In genomic region chr17:1484060-1484535, GRCh38 we compare ENCODE assay signal across 9 cellular contexts. TPM values are rescaled to one million over a fixed set of nuclear protein-coding genes. Genes with fewer than 3 reads are reported as not detected.
A peak's percentile ranks its signal among the peaks of the same experiment; 100 is the strongest.
DNase-seq lines count a peak whose midpoint lies in the region; ATAC-seq and TF ChIP-seq lines count a peak whose summit lies in the region.
"Had no signal": no experiment of that assay in that cellular context is flagged by ENCODE, and none has a peak within 500 bp of the region (broad histone marks: within the 10 kb centered on the region; RNA-seq: fewer than 3 reads in every experiment).

No MANE protein-coding gene starts in this region.

- CTCF ChIA-PET in activated CD8-positive, alpha-beta T cell treated with anti-CD3 and anti-CD28 coated beads, Interleukin-2, amount 10 ng/mL, durations not matched to agents 7 days and 5 days (lab: Charles Lee): interaction anchor here (1.3 kb wide), 1 partner anchor 119 kb away, joined by 4 read pairs; no protein-coding TSS in a partner anchor
- CTCF ChIA-PET in activated CD8-positive, alpha-beta T cell treated with anti-CD3 and anti-CD28 coated beads for 36 hours (lab: Charles Lee): interaction anchor here (1.3 kb wide), 3 partner anchors 33 to 146 kb away, joined by 3 to 6 read pairs (median 4); partner anchors contain the start of gene INPP5K

- H3K36me3 ChIP-seq in lower lobe of right lung: peaks cover 49% of the 10 kb centered on the region
- H3K36me3 ChIP-seq in subcutaneous abdominal adipose tissue (ENCODE audit: control insufficient read depth in 5 of 5, insufficient read depth in 5 of 5, low read length in 5 of 5): peaks cover 0 to 43% (median 35%) of the 10 kb centered on the region in 5 donors

- no peak for DNase-seq in activated CD8-positive, alpha-beta T cell treated with anti-CD3 and anti-CD28 coated beads, Interleukin-2, amount 10 ng/mL, durations not matched to agents 7 days and 5 days
- DNase-seq in activated CD8-positive, alpha-beta T cell treated with anti-CD3 and anti-CD28 coated beads for 36 hours: no peak
- no peak for DNase-seq in activated T-helper 1 cell treated with anti-CD3 and anti-CD28 coated beads, Interleukin-12 subunit alpha, Interleukin-12 subunit beta, Interleukin-2, Interleukin-4 antibody, amounts not matched to agents 30 ng/mL and 10 ng/mL and 1 ng/mL, durations not matched to agents 14 hours and 24 hours and 36 hours (ENCODE audit: low spot score)
- DNase-seq in lower lobe of right lung (no peak), pons (ENCODE audit: low spot score) (no peak), SKM-1 (lab: John Stamatoyannopoulos, UW; ENCODE audit: unreplicated experiment) (no peak)
- DNase-seq: activated T-cell treated with anti-CD3 and anti-CD28 coated beads for 4 hours had no signal

- H3K27ac ChIP-seq in lower lobe of right lung: peak overlapping the region; percentile 95
- peak overlapping the region; percentile 93 for H3K27ac ChIP-seq in subcutaneous abdominal adipose tissue (ENCODE audit: low read depth, low read length)

- no peak overlapping the region for H3K27ac Mint-ChIP-seq in activated CD8-positive, alpha-beta T cell treated with anti-CD3 and anti-CD28 coated beads, Interleukin-2, amount 10 ng/mL, durations not matched to agents 7 days and 5 days
- no peak overlapping the region for H3K27ac Mint-ChIP-seq in activated CD8-positive, alpha-beta T cell treated with anti-CD3 and anti-CD28 coated beads for 36 hours
- H3K27ac Mint-ChIP-seq in activated T-helper 1 cell treated with anti-CD3 and anti-CD28 coated beads, Interleukin-12 subunit alpha, Interleukin-12 subunit beta, Interleukin-2, Interleukin-4 antibody, amounts not matched to agents 30 ng/mL and 10 ng/mL and 1 ng/mL, durations not matched to agents 14 hours and 24 hours and 36 hours: no peak overlapping the region

- no peak for TF ChIP-seq CTCF in activated CD8-positive, alpha-beta T cell treated with anti-CD3 and anti-CD28 coated beads for 36 hours (IDR thresholded peaks at IDR 0.05)
- no peak for TF ChIP-seq CTCF in lower lobe of right lung (IDR thresholded peaks at IDR 0.05)

- peak overlapping the region in 1 of 5 donors; percentile 59 for H3K9ac ChIP-seq in subcutaneous abdominal adipose tissue (ENCODE audit: low read length in 5 of 5)

- H3K4me1 ChIP-seq in lower lobe of right lung: peaks cover 39% of the 10 kb centered on the region
- peaks cover 5 to 68% (median 46%) of the 10 kb centered on the region in 5 donors for H3K4me1 ChIP-seq in subcutaneous abdominal adipose tissue (ENCODE audit: control insufficient read depth in 5 of 5, insufficient read depth in 5 of 5, low read length in 5 of 5)

- intact Hi-C loops in activated CD8-positive, alpha-beta T cell treated with anti-CD3 and anti-CD28 coated beads for 36 hours (cut with micrococcal nuclease): no loop called here
- intact Hi-C loops in activated T-helper 1 cell treated with anti-CD3 and anti-CD28 coated beads, Interleukin-12 subunit alpha, Interleukin-12 subunit beta, Interleukin-2, Interleukin-4 antibody, amounts not matched to agents 30 ng/mL and 10 ng/mL and 1 ng/mL, durations not matched to agents 14 hours and 24 hours and 36 hours (cut with micrococcal nuclease): no loop called here
- intact Hi-C loops in lower lobe of right lung (cut with DNase I): no loop called here

- no peaks in the 10 kb centered on the region for H3K9me3 ChIP-seq in lower lobe of right lung
- H3K9me3 ChIP-seq in subcutaneous abdominal adipose tissue (ENCODE audit: control insufficient read depth in 5 of 5, low read length in 5 of 5): no peaks in the 10 kb centered on the region

- H3K4me1 Mint-ChIP-seq in activated CD8-positive, alpha-beta T cell treated with anti-CD3 and anti-CD28 coated beads, Interleukin-2, amount 10 ng/mL, durations not matched to agents 7 days and 5 days (ENCODE audit: low read depth): peaks cover 24% of the 10 kb centered on the region
- peaks cover 16% of the 10 kb centered on the region for H3K4me1 Mint-ChIP-seq in activated CD8-positive, alpha-beta T cell treated with anti-CD3 and anti-CD28 coated beads for 36 hours (ENCODE audit: low read depth)
- H3K4me1 Mint-ChIP-seq in activated T-helper 1 cell treated with anti-CD3 and anti-CD28 coated beads, Interleukin-12 subunit alpha, Interleukin-12 subunit beta, Interleukin-2, Interleukin-4 antibody, amounts not matched to agents 30 ng/mL and 10 ng/mL and 1 ng/mL, durations not matched to agents 14 hours and 24 hours and 36 hours (ENCODE audit: low read depth): peaks cover 8% of the 10 kb centered on the region

- H3K36me3 Mint-ChIP-seq in activated CD8-positive, alpha-beta T cell treated with anti-CD3 and anti-CD28 coated beads, Interleukin-2, amount 10 ng/mL, durations not matched to agents 7 days and 5 days (ENCODE audit: low read depth): peaks cover 5% of the 10 kb centered on the region
- no peaks in the 10 kb centered on the region for H3K36me3 Mint-ChIP-seq in activated CD8-positive, alpha-beta T cell treated with anti-CD3 and anti-CD28 coated beads for 36 hours (ENCODE audit: low read depth)
- peaks cover 17% of the 10 kb centered on the region for H3K36me3 Mint-ChIP-seq in activated T-helper 1 cell treated with anti-CD3 and anti-CD28 coated beads, Interleukin-12 subunit alpha, Interleukin-12 subunit beta, Interleukin-2, Interleukin-4 antibody, amounts not matched to agents 30 ng/mL and 10 ng/mL and 1 ng/mL, durations not matched to agents 14 hours and 24 hours and 36 hours (ENCODE audit: low read depth)

- POLR2A ChIA-PET in activated CD8-positive, alpha-beta T cell treated with anti-CD3 and anti-CD28 coated beads, Interleukin-2, amount 10 ng/mL, durations not matched to agents 7 days and 5 days (lab: Charles Lee): no interaction called here
- POLR2A ChIA-PET in activated CD8-positive, alpha-beta T cell treated with anti-CD3 and anti-CD28 coated beads for 36 hours (lab: Charles Lee): no interaction called here

- no peaks in the 10 kb centered on the region for H3K9me3 Mint-ChIP-seq in activated CD8-positive, alpha-beta T cell treated with anti-CD3 and anti-CD28 coated beads, Interleukin-2, amount 10 ng/mL, durations not matched to agents 7 days and 5 days (ENCODE audit: insufficient read depth)
- H3K9me3 Mint-ChIP-seq in activated CD8-positive, alpha-beta T cell treated with anti-CD3 and anti-CD28 coated beads for 36 hours: no peaks in the 10 kb centered on the region
- H3K9me3 Mint-ChIP-seq in activated T-helper 1 cell treated with anti-CD3 and anti-CD28 coated beads, Interleukin-12 subunit alpha, Interleukin-12 subunit beta, Interleukin-2, Interleukin-4 antibody, amounts not matched to agents 30 ng/mL and 10 ng/mL and 1 ng/mL, durations not matched to agents 14 hours and 24 hours and 36 hours: no peaks in the 10 kb centered on the region

- H3K27me3 ChIP-seq in lower lobe of right lung (ENCODE audit: low read depth) (no peaks in the 10 kb centered on the region), subcutaneous abdominal adipose tissue (ENCODE audit: control insufficient read depth in 5 of 5, insufficient read depth in 4 of 5, low read length in 5 of 5) (no peaks in the 10 kb centered on the region)

- ATAC-seq in activated CD8-positive, alpha-beta T cell treated with anti-CD3 and anti-CD28 coated beads, Interleukin-2, amount 10 ng/mL, durations not matched to agents 7 days and 5 days: no peak
- no peak for ATAC-seq in activated CD8-positive, alpha-beta T cell treated with anti-CD3 and anti-CD28 coated beads for 36 hours
- ATAC-seq in lower lobe of right lung (no peak), HG02763 (IDR thresholded peaks at IDR 0.05; ENCODE audit: unreplicated experiment) (no peak)

- H3K27me3 Mint-ChIP-seq in activated CD8-positive, alpha-beta T cell treated with anti-CD3 and anti-CD28 coated beads, Interleukin-2, amount 10 ng/mL, durations not matched to agents 7 days and 5 days (ENCODE audit: low read depth): no peaks in the 10 kb centered on the region
- no peaks in the 10 kb centered on the region for H3K27me3 Mint-ChIP-seq in activated CD8-positive, alpha-beta T cell treated with anti-CD3 and anti-CD28 coated beads for 36 hours
- no peaks in the 10 kb centered on the region for H3K27me3 Mint-ChIP-seq in activated T-helper 1 cell treated with anti-CD3 and anti-CD28 coated beads, Interleukin-12 subunit alpha, Interleukin-12 subunit beta, Interleukin-2, Interleukin-4 antibody, amounts not matched to agents 30 ng/mL and 10 ng/mL and 1 ng/mL, durations not matched to agents 14 hours and 24 hours and 36 hours (ENCODE audit: insufficient read depth)

- H3K4me3 Mint-ChIP-seq in activated CD8-positive, alpha-beta T cell treated with anti-CD3 and anti-CD28 coated beads, Interleukin-2, amount 10 ng/mL, durations not matched to agents 7 days and 5 days: peak overlapping the region; percentile 57
- H3K4me3 Mint-ChIP-seq in activated CD8-positive, alpha-beta T cell treated with anti-CD3 and anti-CD28 coated beads for 36 hours: no peak overlapping the region
- H3K4me3 Mint-ChIP-seq in activated T-helper 1 cell treated with anti-CD3 and anti-CD28 coated beads, Interleukin-12 subunit alpha, Interleukin-12 subunit beta, Interleukin-2, Interleukin-4 antibody, amounts not matched to agents 30 ng/mL and 10 ng/mL and 1 ng/mL, durations not matched to agents 14 hours and 24 hours and 36 hours: peak overlapping the region; percentile 34

- H3K4me3 ChIP-seq in lower lobe of right lung (peak overlapping the region; percentile 61), subcutaneous abdominal adipose tissue (ENCODE audit: low read depth in 1 of 5, low read length in 5 of 5) (peak overlapping the region in 1 of 5 donors; percentile 28)

RNA-seq across cellular contexts. Expression of gene MYO1C, which starts 8.4 kb away (rescaled TPM):
- 10 to 100 TPM; 18.5 to 21.8 TPM for total RNA-seq in activated CD8-positive, alpha-beta T cell treated with anti-CD3 and anti-CD28 coated beads, Interleukin-2, amount 10 ng/mL, durations not matched to agents 7 days and 5 days
- 10 to 100 TPM; 12.6 to 16.8 TPM for total RNA-seq in activated CD8-positive, alpha-beta T cell treated with anti-CD3 and anti-CD28 coated beads for 36 hours
- 31.1 and 44.0 TPM in 2 replicates for total RNA-seq in activated T-helper 1 cell treated with anti-CD3 and anti-CD28 coated beads, Interleukin-12 subunit alpha, Interleukin-12 subunit beta, Interleukin-2, Interleukin-4 antibody, amounts not matched to agents 30 ng/mL and 10 ng/mL and 1 ng/mL, durations not matched to agents 14 hours and 24 hours and 36 hours
- 213 TPM for total RNA-seq in lower lobe of right lung

RNA-seq across cellular contexts. Expression of gene CRK, which starts 28.1 kb away (rescaled TPM):
- total RNA-seq in activated CD8-positive, alpha-beta T cell treated with anti-CD3 and anti-CD28 coated beads, Interleukin-2, amount 10 ng/mL, durations not matched to agents 7 days and 5 days: 10 to 100 TPM; 15.7 to 17.7 TPM
- 10 to 100 TPM; 12.1 to 12.9 TPM for total RNA-seq in activated CD8-positive, alpha-beta T cell treated with anti-CD3 and anti-CD28 coated beads for 36 hours
- total RNA-seq in activated T-helper 1 cell treated with anti-CD3 and anti-CD28 coated beads, Interleukin-12 subunit alpha, Interleukin-12 subunit beta, Interleukin-2, Interleukin-4 antibody, amounts not matched to agents 30 ng/mL and 10 ng/mL and 1 ng/mL, durations not matched to agents 14 hours and 24 hours and 36 hours: 19.8 and 24.2 TPM in 2 replicates
- 66.2 TPM for total RNA-seq in lower lobe of right lung

RNA-seq across cellular contexts. Expression of gene INPP5K, which starts 32.3 kb away (rescaled TPM):
- 10 to 100 TPM; 37.6 to 39.6 TPM for total RNA-seq in activated CD8-positive, alpha-beta T cell treated with anti-CD3 and anti-CD28 coated beads, Interleukin-2, amount 10 ng/mL, durations not matched to agents 7 days and 5 days
- 10 to 100 TPM; 16.5 to 16.7 TPM for total RNA-seq in activated CD8-positive, alpha-beta T cell treated with anti-CD3 and anti-CD28 coated beads for 36 hours
- total RNA-seq in activated T-helper 1 cell treated with anti-CD3 and anti-CD28 coated beads, Interleukin-12 subunit alpha, Interleukin-12 subunit beta, Interleukin-2, Interleukin-4 antibody, amounts not matched to agents 30 ng/mL and 10 ng/mL and 1 ng/mL, durations not matched to agents 14 hours and 24 hours and 36 hours: 23.9 and 24.7 TPM in 2 replicates
- total RNA-seq in lower lobe of right lung: 57.9 TPM
